ENCODE assay signal across 8 cellular contexts in the genomic region with DNA sequence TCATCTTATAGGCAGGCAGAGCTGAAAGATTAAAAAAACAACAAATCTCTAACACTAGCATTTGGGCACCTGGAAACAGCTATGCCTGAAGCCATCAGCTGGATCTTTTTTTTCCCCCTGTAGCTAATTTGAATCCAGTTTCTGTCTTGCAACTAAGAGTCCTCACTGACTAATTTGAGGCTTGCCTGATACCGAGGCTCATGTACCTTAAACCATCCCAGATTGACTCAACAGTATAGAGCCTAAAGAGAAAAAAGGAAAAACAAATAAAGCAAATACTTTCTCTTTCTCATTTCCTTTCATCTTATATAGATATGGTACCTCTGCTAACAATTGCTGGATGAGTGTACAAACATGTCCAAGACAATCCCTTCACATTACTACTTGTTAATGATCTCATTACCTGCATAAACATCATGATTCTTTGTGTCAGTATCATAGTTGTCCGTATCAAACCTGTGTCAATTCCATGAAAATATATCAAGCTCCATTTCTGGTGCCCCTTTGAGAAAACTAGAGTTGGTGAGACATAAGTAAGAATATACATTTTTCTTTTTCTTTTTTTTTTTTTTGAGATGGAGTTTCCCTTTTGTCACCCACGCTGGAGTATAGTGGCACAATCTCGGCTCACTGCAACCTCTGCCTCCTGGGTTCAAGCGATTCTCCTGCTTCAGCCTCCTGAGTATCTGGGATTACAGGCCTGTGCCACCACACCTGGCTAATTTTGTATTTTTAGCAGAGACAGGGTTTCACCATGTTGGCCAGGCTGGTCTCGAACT. TPM values are rescaled to one million over a fixed set of nuclear protein-coding genes. Genes with fewer than 3 reads are reported as not detected.
DNase-seq lines count a peak whose midpoint lies in the region; ATAC-seq lines count a peak whose summit lies in the region.

No MANE protein-coding gene starts in this region.

- H3K4me3 ChIP-seq in skeletal muscle tissue (ENCODE audit: low read length in 3 of 3), result no peak overlapping the region

- H3K4me1 Mint-ChIP-seq in activated CD4-positive, alpha-beta T cell treated with anti-CD3 and anti-CD28 coated beads for 36 hours, result peaks cover 82% of the 10 kb centered on the region
- peaks cover 56% of the 10 kb centered on the region for H3K4me1 Mint-ChIP-seq in activated T-helper 17 cell treated with anti-CD3 and anti-CD28 coated beads, Interleukin-2, amount 50 U/mL, for 72 hours

- peak; percentile 52 for DNase-seq in activated CD4-positive, alpha-beta T cell treated with anti-CD3 and anti-CD28 coated beads for 36 hours
- no peak for DNase-seq in activated CD4-positive, alpha-beta T cell treated with anti-CD3 and anti-CD28 coated beads, Interleukin-2, amount 50 U/mL, for 48 hours
- DNase-seq in NAMALWA (ENCODE audit: low spot score) (no peak), NCI-H2107 (lab: John Stamatoyannopoulos, UW) (no peak), UCSD-AML1 (lab: John Stamatoyannopoulos, UW; ENCODE audit: unreplicated experiment) (no peak)

- ATAC-seq in activated CD4-positive, alpha-beta T cell treated with anti-CD3 and anti-CD28 coated beads for 36 hours, result peak; percentile 73
- ATAC-seq in HG02970 (IDR thresholded peaks at IDR 0.05; ENCODE audit: low FRiP score, unreplicated experiment), result peak; percentile 53
- peak; percentile 70 for ATAC-seq in activated T-helper 17 cell treated with anti-CD3 and anti-CD28 coated beads, Interleukin-2, amount 50 U/mL, for 72 hours (replicated peaks)

- intact Hi-C loops in activated CD4-positive, alpha-beta T cell treated with anti-CD3 and anti-CD28 coated beads for 36 hours (cut with DNase I, micrococcal nuclease), result loop anchor here (1.0 to 5.0 kb wide), 13 partner anchors 16 to 217 kb away; a partner anchor contains a TSS

- POLR2A ChIA-PET in activated CD4-positive, alpha-beta T cell treated with anti-CD3 and anti-CD28 coated beads for 36 hours (lab: Charles Lee), result interaction anchor here (0.6 to 3.1 kb wide), 16 partner anchors 16 to 799 kb away, joined by 3 to 33 read pairs (median 4); a partner anchor contains a TSS

- peak overlapping the region; percentile 28 for H3K27ac ChIP-seq in skeletal muscle tissue (ENCODE audit: low read depth, low read length)

- peaks cover 15 to 27% (median 20%) of the 10 kb centered on the region in 3 donors for H3K4me1 ChIP-seq in skeletal muscle tissue (ENCODE audit: control insufficient read depth in 3 of 3, insufficient read depth in 3 of 3, low read length in 3 of 3)

- H3K36me3 Mint-ChIP-seq in activated CD4-positive, alpha-beta T cell treated with anti-CD3 and anti-CD28 coated beads for 36 hours (ENCODE audit: low read depth), result no peaks in the 10 kb centered on the region
- H3K36me3 Mint-ChIP-seq in activated T-helper 17 cell treated with anti-CD3 and anti-CD28 coated beads, Interleukin-2, amount 50 U/mL, for 72 hours (ENCODE audit: low read depth), result peaks cover 6% of the 10 kb centered on the region

- no peaks in the 10 kb centered on the region for H3K36me3 ChIP-seq in skeletal muscle tissue (ENCODE audit: control insufficient read depth in 3 of 3, insufficient read depth in 3 of 3, low read length in 3 of 3)

- H3K9ac ChIP-seq in skeletal muscle tissue (ENCODE audit: low read depth in 1 of 3, low read length in 3 of 3), result no peak overlapping the region

- H3K4me3 Mint-ChIP-seq in activated CD4-positive, alpha-beta T cell treated with anti-CD3 and anti-CD28 coated beads for 36 hours, result no peak overlapping the region
- H3K4me3 Mint-ChIP-seq in activated T-helper 17 cell treated with anti-CD3 and anti-CD28 coated beads, Interleukin-2, amount 50 U/mL, for 72 hours, result peak overlapping the region; percentile 82

- H3K27ac Mint-ChIP-seq in activated CD4-positive, alpha-beta T cell treated with anti-CD3 and anti-CD28 coated beads for 36 hours, result peak overlapping the region; percentile 89
- peak overlapping the region; percentile 99 for H3K27ac Mint-ChIP-seq in activated T-helper 17 cell treated with anti-CD3 and anti-CD28 coated beads, Interleukin-2, amount 50 U/mL, for 72 hours

- H3K27me3 Mint-ChIP-seq in activated CD4-positive, alpha-beta T cell treated with anti-CD3 and anti-CD28 coated beads for 36 hours, result no peaks in the 10 kb centered on the region
- H3K27me3 Mint-ChIP-seq in activated T-helper 17 cell treated with anti-CD3 and anti-CD28 coated beads, Interleukin-2, amount 50 U/mL, for 72 hours, result no peaks in the 10 kb centered on the region

- no peaks in the 10 kb centered on the region for H3K9me3 ChIP-seq in skeletal muscle tissue (ENCODE audit: control insufficient read depth in 3 of 3, low read length in 3 of 3)

- no peaks in the 10 kb centered on the region for H3K9me3 Mint-ChIP-seq in activated CD4-positive, alpha-beta T cell treated with anti-CD3 and anti-CD28 coated beads for 36 hours (ENCODE audit: low read depth)
- H3K9me3 Mint-ChIP-seq in activated T-helper 17 cell treated with anti-CD3 and anti-CD28 coated beads, Interleukin-2, amount 50 U/mL, for 72 hours, result no peaks in the 10 kb centered on the region

- no peaks in the 10 kb centered on the region for H3K27me3 ChIP-seq in skeletal muscle tissue (ENCODE audit: control insufficient read depth in 3 of 3, insufficient read depth in 3 of 3, low read length in 3 of 3)

- CTCF ChIA-PET in activated CD4-positive, alpha-beta T cell treated with anti-CD3 and anti-CD28 coated beads for 36 hours (lab: Charles Lee), result interaction anchor here (0.8 to 9.7 kb wide), 24 partner anchors 10 to 311 kb away, joined by 3 to 76 read pairs (median 4); a partner anchor contains a TSS

RNA-seq across cellular contexts. Expression of a gene that starts 43.1 kb away (rescaled TPM):
- 100 to 1,000 TPM; 258 to 273 TPM for total RNA-seq in activated CD4-positive, alpha-beta T cell treated with anti-CD3 and anti-CD28 coated beads for 36 hours
- 100 to 1,000 TPM; 217 to 527 TPM for total RNA-seq in activated T-helper 17 cell treated with anti-CD3 and anti-CD28 coated beads, Interleukin-2, amount 50 U/mL, for 72 hours
- total RNA-seq in skeletal muscle tissue, result 11.0 TPM

Comparison
In these comparisons a context has a peak if more than half of its experiments do, and no peak if none do; other contexts are left out.
1. RNA of a gene that starts 43.1 kb away (total RNA-seq): 217 to 527 TPM in activated T-helper 17 cell treated with anti-CD3 and anti-CD28 coated beads, Interleukin-2, amount 50 U/mL, for 72 hours and 258 to 273 TPM in activated CD4-positive, alpha-beta T cell treated with anti-CD3 and anti-CD28 coated beads for 36 hours; 11.0 TPM in skeletal muscle tissue (single experiment); every median in the first group is over 10 times any median in the second.
2. Peak in every context shown above with its lines, with median percentiles within 50 percentile points of each other: ATAC-seq.